Comparison of ENCODE assay signal across 1 cellular context in the genomic region with DNA sequence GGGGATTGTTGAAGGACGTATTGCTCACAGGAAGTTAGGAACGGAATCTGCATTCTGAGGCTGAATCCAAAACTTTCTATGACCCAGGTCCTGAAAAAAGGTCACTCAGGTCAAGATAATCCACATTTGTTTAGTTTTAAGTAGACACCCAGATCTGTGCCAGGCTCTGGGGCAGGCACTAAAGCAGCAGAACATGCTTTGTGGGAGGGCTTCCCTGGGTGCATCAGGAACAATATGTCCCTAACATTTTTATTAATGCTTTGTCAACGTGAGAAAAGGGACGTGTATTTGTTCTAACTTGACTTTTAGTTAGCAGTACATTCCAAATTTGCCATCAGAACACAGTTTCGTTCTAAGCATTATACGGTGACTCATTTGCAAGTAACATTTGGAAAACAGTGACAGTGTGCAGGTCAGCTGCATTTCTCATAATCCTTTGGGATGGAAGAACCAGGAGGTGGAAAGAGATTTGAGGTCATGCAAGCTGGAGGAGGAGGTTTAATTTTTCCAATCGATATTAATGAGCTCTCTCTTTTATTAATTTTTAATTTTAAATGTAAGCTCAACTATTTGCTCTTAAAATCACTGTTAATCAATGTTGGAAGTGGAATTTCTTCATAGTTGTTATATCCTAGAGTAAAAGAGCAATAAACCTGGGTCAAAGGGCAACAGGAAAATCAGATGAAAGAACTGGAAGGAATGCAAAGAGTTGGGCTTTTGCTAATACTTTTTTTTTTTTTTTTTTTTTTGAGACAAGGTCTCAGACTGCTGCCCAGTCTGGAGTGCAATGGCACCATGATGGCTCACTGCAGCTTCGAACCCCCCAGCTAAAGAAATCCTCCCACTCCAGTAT.
TF ChIP-seq lines count a peak whose summit lies in the region.

No MANE protein-coding gene starts in this region.

TF ChIP-seq in IMR-90, 13 proteins besides CTCF, POLR2A, EP300 and RAD21:
- TF ChIP-seq ELK1 (IDR thresholded peaks at IDR 0.05; ENCODE audit: borderline replicate concordance, low read depth, low read length) = no peak
- TF ChIP-seq SMC3 (IDR thresholded peaks at IDR 0.05; ENCODE audit: low read depth, low read length) = no peak
- no peak for TF ChIP-seq MAZ (IDR thresholded peaks at IDR 0.05; ENCODE audit: borderline replicate concordance, low read depth, low read length)
- no peak for TF ChIP-seq FOS (IDR thresholded peaks at IDR 0.05; ENCODE audit: low read depth, low read length)
- no peak for TF ChIP-seq RCOR1 (IDR thresholded peaks at IDR 0.05; ENCODE audit: insufficient replicate concordance, low read length)
- TF ChIP-seq MXI1 (IDR thresholded peaks at IDR 0.05; ENCODE audit: borderline replicate concordance, low read depth, low read length) = no peak
- TF ChIP-seq BHLHE40 (IDR thresholded peaks at IDR 0.05; ENCODE audit: low read depth, low read length) = no peak
- no peak for TF ChIP-seq NFE2L2 (IDR thresholded peaks at IDR 0.05; ENCODE audit: low read depth, low read length)
- no peak for TF ChIP-seq CHD1 (IDR thresholded peaks at IDR 0.05; ENCODE audit: low read depth, low read length)
- no peak for TF ChIP-seq MAFK (IDR thresholded peaks at IDR 0.05; ENCODE audit: low read depth, low read length)
- TF ChIP-seq CEBPB (IDR thresholded peaks at IDR 0.05; ENCODE audit: low read depth, low read length) = no peak
